ENCODE assay signal across 27 cellular contexts in the genomic region with DNA sequence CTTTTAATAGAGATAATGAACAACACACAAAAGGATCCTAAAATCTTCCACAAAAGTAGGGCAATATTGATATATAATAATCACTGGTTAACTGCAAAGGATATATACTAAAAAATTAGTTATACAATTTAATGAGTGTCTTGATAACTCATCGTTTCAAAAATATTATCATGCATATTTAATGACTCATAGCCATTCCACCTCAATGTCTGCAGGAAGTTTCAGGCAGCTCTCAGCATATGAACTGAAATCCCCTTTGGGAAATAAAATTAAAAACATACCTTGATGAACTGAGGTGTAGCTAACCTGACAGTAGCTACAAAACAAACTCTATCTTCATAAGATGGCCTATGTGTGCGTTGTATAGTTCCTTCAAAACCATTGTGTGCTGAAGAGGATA.
DNase-seq lines count a peak whose midpoint lies in the region; ATAC-seq, FAIRE-seq and TF ChIP-seq lines count a peak whose summit lies in the region.
"Had no signal": no experiment of that assay in that cellular context is flagged by ENCODE, and none has a peak within 500 bp of the region (broad histone marks: within the 10 kb centered on the region; RNA-seq: fewer than 3 reads in every experiment).

No MANE protein-coding gene starts in this region.

- 0 out of 2 replicates have a peak overlapping the region, but pooled peaks have one; percentile 19 for H3K4me3 ChIP-seq in PC-3 (ENCODE audit: low read length)
- no peak overlapping the region for H3K4me3 ChIP-seq in bronchial epithelial cell (ENCODE audit: low read depth, low read length)
- H3K4me3 ChIP-seq in mesenchymal stem cell (ENCODE audit: insufficient read depth in 1 of 2, low read depth in 1 of 2, low read length in 2 of 2): no peak overlapping the region
- no peak overlapping the region for H3K4me3 ChIP-seq in prostate gland
- H3K4me3 ChIP-seq: BLaER1, left ventricle myocardium inferior, testis, vagina had no signal

- no peaks in the 10 kb centered on the region for H3K27me3 ChIP-seq in PC-3 (ENCODE audit: low read length)
- H3K27me3 ChIP-seq in bronchial epithelial cell (ENCODE audit: control insufficient read depth, insufficient read depth, low read length): no peaks in the 10 kb centered on the region
- H3K27me3 ChIP-seq in mesenchymal stem cell (ENCODE audit: control insufficient read depth in 1 of 2, insufficient read depth in 1 of 2, low read length in 2 of 2): no peaks in the 10 kb centered on the region
- no peaks in the 10 kb centered on the region for H3K27me3 ChIP-seq in prostate gland (replicated peaks; ENCODE audit: insufficient read depth)
- H3K27me3 ChIP-seq: BLaER1, testis, vagina had no signal

- no peak overlapping the region for H3K23ac ChIP-seq in mesenchymal stem cell (ENCODE audit: low read length in 2 of 2)

- no peak overlapping the region for H3K14ac ChIP-seq in mesenchymal stem cell (ENCODE audit: low read length in 2 of 2)

- H3K27ac ChIP-seq in PC-3 (ENCODE audit: low read length): peak overlapping the region; percentile 31
- H3K27ac ChIP-seq in mesenchymal stem cell (ENCODE audit: low read length, poor library complexity, severe bottlenecking): no peak overlapping the region
- no peak overlapping the region for H3K27ac ChIP-seq in prostate gland
- H3K27ac ChIP-seq: BLaER1, left ventricle myocardium inferior, testis, vagina had no signal

- H4K20me1 ChIP-seq in PC-3 (ENCODE audit: low read length): no peaks in the 10 kb centered on the region
- H4K20me1 ChIP-seq: BLaER1 had no signal

- H3K4ac ChIP-seq in mesenchymal stem cell (ENCODE audit: low read depth in 1 of 2, low read length in 2 of 2): no peak overlapping the region

- H3K4me2 ChIP-seq in PC-3 (ENCODE audit: low read length): peak overlapping the region; percentile 66
- H3K4me2 ChIP-seq in mesenchymal stem cell (ENCODE audit: low read length, poor library complexity, severe bottlenecking): no peak overlapping the region
- H3K4me2 ChIP-seq: BLaER1 had no signal

- no peak overlapping the region for H4K8ac ChIP-seq in mesenchymal stem cell (ENCODE audit: low read length)

- ATAC-seq in PC-3 (peak; percentile 87), HG02970 (IDR thresholded peaks at IDR 0.05; ENCODE audit: low FRiP score, unreplicated experiment) (no peak)
- ATAC-seq in activated CD8-positive, alpha-beta T cell treated with anti-CD3 and anti-CD28 coated beads for 36 hours: no peak
- ATAC-seq: activated T-helper 17 cell treated with anti-CD3 and anti-CD28 coated beads, Interleukin-2, amount 50 U/mL, for 72 hours; naive thymus-derived CD4-positive, alpha-beta T cell; stimulated activated naive CD8-positive, alpha-beta T cell treated with anti-CD3 and anti-CD28 coated beads, Interleukin-15, Interleukin-2, amounts not matched to agents 100 U/mL and 50 U/mL, for 24 hours had no signal

- H3K9ac ChIP-seq in PC-3 (ENCODE audit: low read length): no peak overlapping the region
- H3K9ac ChIP-seq in mesenchymal stem cell (ENCODE audit: low read length): peak overlapping the region; percentile 59
- H3K9ac ChIP-seq: BLaER1 had no signal

- H3K4me1 ChIP-seq in PC-3 (ENCODE audit: insufficient read depth, low read length): peaks cover 16% of the 10 kb centered on the region
- H3K4me1 ChIP-seq in mesenchymal stem cell (ENCODE audit: control insufficient read depth, insufficient read depth, low read depth, low read length): no peaks in the 10 kb centered on the region
- no peaks in the 10 kb centered on the region for H3K4me1 ChIP-seq in prostate gland (replicated peaks)
- H3K4me1 ChIP-seq: BLaER1, left ventricle myocardium inferior, testis, vagina had no signal

- no peak overlapping the region for H2BK15ac ChIP-seq in mesenchymal stem cell (ENCODE audit: low read depth, poor library complexity, severe bottlenecking)

- H3K79me2 ChIP-seq in PC-3 (ENCODE audit: low read length): no peaks in the 10 kb centered on the region

- DNase-seq in AG20443 (ENCODE audit: low spot score) (peak; percentile 20), PC-3 (peak; percentile 63), bronchial epithelial cell (ENCODE audit: low read depth) (peak; percentile 66), mesenchymal stem cell (no peak), SKM-1 treated with dmso at 0.1 percent for 144 hours (lab: John Stamatoyannopoulos, UW; ENCODE audit: unreplicated experiment) (no peak), prostate gland (ENCODE audit: low spot score) (no peak)
- DNase-seq in activated CD8-positive, alpha-beta T cell treated with anti-CD3 and anti-CD28 coated beads for 36 hours: no peak
- DNase-seq: activated CD4-positive, CD25-positive, alpha-beta regulatory T cell; activated CD8-positive, alpha-beta memory T cell treated with anti-CD3 and anti-CD28 coated beads, Interleukin-2, amount 50 U/mL, for 48 hours; aorta; central memory CD4-positive, alpha-beta T cell; COR-L47; glutamatergic neuron; left ventricle myocardium inferior; midbrain; naive thymus-derived CD4-positive, alpha-beta T cell; NCI-H1092 treated with DMSO at 0.1 percent for 48 hours; NCI-H1930; NCI-H526; stimulated activated naive CD8-positive, alpha-beta T cell treated with anti-CD3 and anti-CD28 coated beads, Interleukin-15, Interleukin-2, amounts not matched to agents 100 U/mL and 50 U/mL, for 24 hours; testis had no signal

- H3K36me3 ChIP-seq in PC-3 (ENCODE audit: low read depth, low read length) (peaks cover 7% of the 10 kb centered on the region; the same call in 1 of the 2 replicates), bronchial epithelial cell (ENCODE audit: control insufficient read depth, insufficient read depth, low read length) (no peaks in the 10 kb centered on the region), mesenchymal stem cell (ENCODE audit: control insufficient read depth in 1 of 2, insufficient read depth in 2 of 2, low read depth in 1 of 2, low read length in 2 of 2) (peaks cover 3 to 30% of the 10 kb centered on the region in 2 experiments), prostate gland (no peaks in the 10 kb centered on the region)

- no peak overlapping the region for H2BK120ac ChIP-seq in mesenchymal stem cell (ENCODE audit: low read depth, low read length)

- H3K9me3 ChIP-seq in PC-3 (ENCODE audit: low read length) (no peaks in the 10 kb centered on the region), mesenchymal stem cell (ENCODE audit: control insufficient read depth, low read length) (no peaks in the 10 kb centered on the region), prostate gland (no peaks in the 10 kb centered on the region)
- H3K9me3 ChIP-seq: BLaER1, left ventricle myocardium inferior, testis, vagina had no signal

- H3K18ac ChIP-seq in mesenchymal stem cell (ENCODE audit: low read depth in 1 of 2, low read length in 2 of 2): no peak overlapping the region

- POLR2A ChIA-PET in PC-3 (lab: Charles Lee; ENCODE audit: unreplicated experiment): interaction anchor here (0.5 kb wide), 1 partner anchor 1523 kb away, joined by 3 read pairs; no protein-coding TSS in a partner anchor
- POLR2A ChIA-PET in activated CD8-positive, alpha-beta T cell treated with anti-CD3 and anti-CD28 coated beads for 36 hours (lab: Charles Lee): no interaction called here

- no peaks in the 10 kb centered on the region for H3F3A ChIP-seq in PC-3 (ENCODE audit: low read length, unreplicated experiment)

- H2AFZ ChIP-seq in PC-3 (ENCODE audit: low read length) (no peak overlapping the region), mesenchymal stem cell (ENCODE audit: low read depth, low read length) (no peak overlapping the region)

- WGBS in mesenchymal stem cell: 100% methylated on average over 1 of the region's 2 CpGs
- WGBS in prostate gland: 87% methylated on average over 2 of the region's 2 CpGs

- no peak overlapping the region for H3K4me3 Mint-ChIP-seq in activated CD8-positive, alpha-beta T cell treated with anti-CD3 and anti-CD28 coated beads for 36 hours
- H3K4me3 Mint-ChIP-seq: activated naive CD4-positive, alpha-beta T cell treated with anti-CD3 and anti-CD28 coated beads, Interleukin-2, amount 50 U/mL, for 24 hours; activated T-helper 17 cell treated with anti-CD3 and anti-CD28 coated beads, Interleukin-2, amount 50 U/mL, for 72 hours; dendritic cell treated with granulocyte-macrophage colony-stimulating factor and Interleukin-4, amounts not matched to agents 40 ng/mL and 50 ng/mL, for 4 days; naive thymus-derived CD4-positive, alpha-beta T cell had no signal

- intact Hi-C loops in PC-3 (cut with micrococcal nuclease) (no loop called here), prostate gland (cut with DNase I) (no loop called here)
- intact Hi-C loops in activated CD8-positive, alpha-beta T cell treated with anti-CD3 and anti-CD28 coated beads for 36 hours (cut with micrococcal nuclease): no loop called here

- BruUV-seq in PC-3 (replicated peaks; lab: Mats Ljungman, UMichigan): no TSS peak

- H3K9me2 ChIP-seq in PC-3 (replicated peaks; ENCODE audit: low read length): no peaks in the 10 kb centered on the region

- no peaks in the 10 kb centered on the region for H3K9me3 Mint-ChIP-seq in activated CD8-positive, alpha-beta T cell treated with anti-CD3 and anti-CD28 coated beads for 36 hours
- H3K9me3 Mint-ChIP-seq: activated naive CD4-positive, alpha-beta T cell treated with anti-CD3 and anti-CD28 coated beads, Interleukin-2, amount 50 U/mL, for 24 hours; activated T-helper 17 cell treated with anti-CD3 and anti-CD28 coated beads, Interleukin-2, amount 50 U/mL, for 72 hours; dendritic cell treated with granulocyte-macrophage colony-stimulating factor and Interleukin-4, amounts not matched to agents 40 ng/mL and 50 ng/mL, for 4 days; naive thymus-derived CD4-positive, alpha-beta T cell had no signal

- no peak overlapping the region for H2BK5ac ChIP-seq in mesenchymal stem cell (ENCODE audit: low read depth, low read length, poor library complexity, severe bottlenecking)

- H4K91ac ChIP-seq in mesenchymal stem cell (ENCODE audit: low read length): no peak overlapping the region

- H3K4me1 Mint-ChIP-seq in activated CD8-positive, alpha-beta T cell treated with anti-CD3 and anti-CD28 coated beads for 36 hours (ENCODE audit: low read depth): no peaks in the 10 kb centered on the region
- H3K4me1 Mint-ChIP-seq: activated naive CD4-positive, alpha-beta T cell treated with anti-CD3 and anti-CD28 coated beads, Interleukin-2, amount 50 U/mL, for 24 hours; activated T-helper 17 cell treated with anti-CD3 and anti-CD28 coated beads, Interleukin-2, amount 50 U/mL, for 72 hours had no signal

- no peaks in the 10 kb centered on the region for H3K27me3 Mint-ChIP-seq in activated CD8-positive, alpha-beta T cell treated with anti-CD3 and anti-CD28 coated beads for 36 hours
- H3K27me3 Mint-ChIP-seq: activated naive CD4-positive, alpha-beta T cell treated with anti-CD3 and anti-CD28 coated beads, Interleukin-2, amount 50 U/mL, for 24 hours; activated T-helper 17 cell treated with anti-CD3 and anti-CD28 coated beads, Interleukin-2, amount 50 U/mL, for 72 hours; dendritic cell treated with granulocyte-macrophage colony-stimulating factor and Interleukin-4, amounts not matched to agents 40 ng/mL and 50 ng/mL, for 4 days; naive thymus-derived CD4-positive, alpha-beta T cell had no signal

- peaks cover 6% of the 10 kb centered on the region for H3K36me3 Mint-ChIP-seq in activated CD8-positive, alpha-beta T cell treated with anti-CD3 and anti-CD28 coated beads for 36 hours (ENCODE audit: low read depth)

- no peak for TF ChIP-seq POLR2A in prostate gland (IDR thresholded peaks at IDR 0.05)

- no peak overlapping the region for H2AK5ac ChIP-seq in mesenchymal stem cell (ENCODE audit: low read length, severe bottlenecking)

- no peak overlapping the region for H3K27ac Mint-ChIP-seq in activated CD8-positive, alpha-beta T cell treated with anti-CD3 and anti-CD28 coated beads for 36 hours
- H3K27ac Mint-ChIP-seq: activated naive CD4-positive, alpha-beta T cell treated with anti-CD3 and anti-CD28 coated beads, Interleukin-2, amount 50 U/mL, for 24 hours; activated T-helper 17 cell treated with anti-CD3 and anti-CD28 coated beads, Interleukin-2, amount 50 U/mL, for 72 hours; dendritic cell treated with granulocyte-macrophage colony-stimulating factor and Interleukin-4, amounts not matched to agents 40 ng/mL and 50 ng/mL, for 4 days had no signal

- FAIRE-seq in bronchial epithelial cell (lab: Jason Lieb, UNC): no peak

- no peak for TF ChIP-seq CTCF in PC-3 (conservative IDR thresholded peaks at IDR 0.05; ENCODE audit: low read depth, low read length)
- TF ChIP-seq CTCF in bronchial epithelial cell (IDR thresholded peaks at IDR 0.05; ENCODE audit: insufficient read depth, low read length, severe bottlenecking): no peak
- no peak for TF ChIP-seq CTCF in prostate gland (IDR thresholded peaks at IDR 0.05)
- TF ChIP-seq CTCF in activated CD8-positive, alpha-beta T cell treated with anti-CD3 and anti-CD28 coated beads for 36 hours (IDR thresholded peaks at IDR 0.05): no peak

- H3K79me1 ChIP-seq in mesenchymal stem cell (replicated peaks; ENCODE audit: low read length, poor library complexity, severe bottlenecking): peaks cover 4% of the 10 kb centered on the region

- no peak overlapping the region for H2BK12ac ChIP-seq in mesenchymal stem cell (ENCODE audit: low read length in 2 of 2)

- CTCF ChIA-PET in PC-3 (lab: Charles Lee): no interaction called here
- CTCF ChIA-PET in activated CD8-positive, alpha-beta T cell treated with anti-CD3 and anti-CD28 coated beads for 36 hours (lab: Charles Lee): interaction anchor here (1.2 kb wide), 1 partner anchor 113 kb away, joined by 3 read pairs; no protein-coding TSS in a partner anchor

Comparison
In these comparisons a context has a peak if more than half of its experiments do, and no peak if none do; other contexts are left out.
1. DNase-seq: peak in AG20443 (single experiment), PC-3 (single experiment) and bronchial epithelial cell (single experiment); none in mesenchymal stem cell (single experiment), SKM-1 treated with dmso at 0.1 percent for 144 hours (single experiment), prostate gland (single experiment) and activated CD8-positive, alpha-beta T cell treated with anti-CD3 and anti-CD28 coated beads for 36 hours (single experiment).